In the genomic region with DNA sequence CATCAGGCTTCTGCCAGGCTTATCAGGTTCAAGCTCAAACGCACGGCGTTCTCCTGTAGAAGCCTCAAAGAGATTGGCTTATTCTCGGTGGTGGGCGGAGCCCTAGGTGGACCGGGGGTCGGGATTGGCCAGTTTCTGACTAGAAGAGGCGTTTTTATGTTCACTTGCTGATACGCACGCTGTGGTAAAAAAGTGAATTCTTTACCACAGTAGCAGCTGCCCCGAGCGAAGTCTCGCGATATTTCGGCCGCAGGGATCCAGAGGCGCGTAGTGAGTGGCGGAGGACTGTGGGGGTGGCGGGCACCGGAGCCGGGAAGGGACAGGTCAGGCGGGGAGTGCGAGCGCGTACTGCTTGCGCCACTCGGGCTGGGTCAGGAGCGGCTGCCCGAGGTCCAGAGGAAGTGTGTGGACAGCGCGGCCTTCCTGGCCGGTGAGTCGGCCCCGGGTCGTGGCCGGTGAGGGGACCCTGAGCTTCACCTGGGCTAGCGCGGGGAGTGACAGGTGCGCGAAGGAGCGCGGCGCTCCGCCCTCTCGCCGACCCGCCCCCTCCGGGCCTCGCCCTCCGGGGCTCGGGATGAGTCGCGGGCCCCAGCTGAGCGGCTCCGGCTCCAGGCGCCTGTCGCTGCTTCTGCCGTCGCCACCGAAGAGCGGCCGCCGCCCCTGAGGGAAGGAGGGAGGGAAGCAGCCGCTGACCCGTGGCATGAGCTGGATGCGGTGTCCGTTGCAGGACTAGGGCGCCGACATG, we compare ENCODE assay signal across 8 cellular contexts.
DNase-seq lines count a peak whose midpoint lies in the region; ATAC-seq lines count a peak whose summit lies in the region.

A gene with protein sequence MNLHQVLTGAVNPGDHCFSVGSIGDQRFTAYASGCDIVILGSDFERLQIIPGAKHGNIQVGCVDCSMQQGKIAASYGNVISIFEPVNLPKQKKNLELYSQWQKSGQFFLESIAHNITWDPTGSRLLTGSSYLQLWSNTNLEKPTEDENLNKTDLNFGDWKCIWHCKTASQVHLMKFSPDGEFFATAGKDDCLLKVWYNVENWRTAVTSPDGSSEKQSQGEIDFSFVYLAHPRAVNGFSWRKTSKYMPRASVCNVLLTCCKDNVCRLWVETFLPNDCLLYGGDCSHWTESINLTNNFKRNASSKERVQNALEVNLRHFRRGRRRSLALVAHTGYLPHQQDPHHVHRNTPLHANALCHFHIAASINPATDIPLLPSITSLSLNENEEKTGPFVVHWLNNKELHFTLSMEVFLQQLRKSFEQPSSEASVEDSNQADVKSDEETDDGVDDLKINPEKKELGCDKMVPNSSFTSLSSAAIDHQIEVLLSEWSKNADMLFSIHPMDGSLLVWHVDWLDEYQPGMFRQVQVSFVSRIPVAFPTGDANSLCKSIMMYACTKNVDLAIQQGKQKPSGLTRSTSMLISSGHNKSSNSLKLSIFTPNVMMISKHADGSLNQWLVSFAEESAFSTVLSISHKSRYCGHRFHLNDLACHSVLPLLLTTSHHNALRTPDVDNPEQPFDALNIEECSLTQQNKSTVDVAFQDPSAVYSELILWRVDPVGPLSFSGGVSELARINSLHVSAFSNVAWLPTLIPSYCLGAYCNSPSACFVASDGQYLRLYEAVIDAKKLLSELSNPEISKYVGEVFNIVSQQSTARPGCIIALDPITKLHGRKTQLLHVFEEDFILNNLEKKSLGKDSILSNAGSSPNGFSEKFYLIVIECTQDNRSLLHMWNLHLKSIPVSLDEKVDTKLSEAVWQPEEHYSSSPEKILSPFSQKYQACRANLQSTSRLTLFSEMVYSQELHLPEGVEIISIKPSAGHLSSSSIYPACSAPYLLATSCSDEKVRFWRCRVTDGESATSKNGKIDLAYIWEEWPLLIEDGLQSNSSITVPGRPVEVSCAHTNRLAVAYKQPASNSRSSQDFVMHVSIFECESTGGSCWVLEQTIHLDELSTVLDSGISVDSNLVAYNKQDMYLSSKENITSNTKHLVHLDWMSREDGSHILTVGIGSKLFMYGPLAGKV (N-terminal part only) (plus strand): TSS at position 260 of the 745 bp plus-strand sequence. CDS start 483 bp downstream, at position 743.

- H3K4me3 Mint-ChIP-seq in central memory CD8-positive, alpha-beta T cell: peak within 1 kb of the TSS; percentile 97

- H3K4me1 Mint-ChIP-seq in central memory CD8-positive, alpha-beta T cell: peaks cover 31% of the 10 kb centered on the region

- H3K36me3 Mint-ChIP-seq in central memory CD8-positive, alpha-beta T cell (ENCODE audit: insufficient read depth): peaks cover 13% of the 10 kb centered on the region

- ATAC-seq in GM19025 (IDR thresholded peaks at IDR 0.05; ENCODE audit: low read depth, unreplicated experiment) (peak; percentile 72), HG03342 (IDR thresholded peaks at IDR 0.05; ENCODE audit: unreplicated experiment) (peak; percentile 83)
- peak; percentile 89 for ATAC-seq in central memory CD8-positive, alpha-beta T cell (replicated peaks; ENCODE audit: extremely low read depth, poor library complexity, severe bottlenecking)

- no peaks in the 10 kb centered on the region for H3K9me3 Mint-ChIP-seq in central memory CD8-positive, alpha-beta T cell

- DNase-seq in AG08395 (ENCODE audit: low spot score) (peak; percentile 95), NCI-H446 (lab: John Stamatoyannopoulos, UW) (peak; percentile 96 to 99), iris pigment epithelial cell (ENCODE audit: low read depth) (peak; percentile 99)
- peak; percentile 95 for DNase-seq in activated CD4-positive, CD25-positive, alpha-beta regulatory T cell treated with anti-CD3 and anti-CD28 coated beads, Interleukin-2, amount 50 U/mL, for 16 hours (ENCODE audit: low read depth, low spot score)
- DNase-seq in central memory CD8-positive, alpha-beta T cell (ENCODE audit: low spot score in 2 of 2): peak; percentile 96 to 97
- DNase-seq in stimulated activated CD4-positive, alpha-beta T cell treated with anti-CD3 and anti-CD28 coated beads, Interleukin-12 subunit alpha, Interleukin-12 subunit beta, amount 100 ng/mL, for 24 hours (ENCODE audit: low read depth in 2 of 2): peak; percentile 94 to 97

- no peaks in the 10 kb centered on the region for H3K27me3 Mint-ChIP-seq in central memory CD8-positive, alpha-beta T cell

- H3K27ac Mint-ChIP-seq in central memory CD8-positive, alpha-beta T cell (ENCODE audit: low read depth): peak within 1 kb of the TSS; percentile 99

Comparison
In these comparisons a context has a peak if more than half of its experiments do, and no peak if none do; other contexts are left out.
1. Peak in every context shown above with its lines: DNase-seq and ATAC-seq.